In the genomic region with DNA sequence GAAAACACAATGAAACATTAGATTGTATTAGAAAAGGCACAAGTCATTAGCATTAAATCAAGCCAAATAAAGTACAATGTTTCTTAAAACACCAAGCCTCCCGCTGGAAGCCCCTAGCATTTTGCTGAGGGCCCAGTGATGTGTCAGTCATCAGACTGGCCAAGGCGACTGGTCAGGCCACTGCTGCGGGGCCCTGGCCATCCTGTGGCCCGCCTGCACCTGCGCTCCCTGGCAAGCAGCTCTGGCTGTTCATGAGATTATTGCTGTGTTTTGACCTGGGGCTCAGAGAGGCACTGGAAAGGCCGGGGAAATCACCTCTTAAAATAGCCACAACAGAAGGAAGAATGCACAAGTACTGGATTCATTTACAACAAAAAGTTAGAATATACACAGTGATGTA, we compare ENCODE assay signal across 17 cellular contexts. TPM values are rescaled to one million over a fixed set of nuclear protein-coding genes. Genes with fewer than 3 reads are reported as not detected.
DNase-seq lines count a peak whose midpoint lies in the region; ATAC-seq and TF ChIP-seq lines count a peak whose summit lies in the region.
"Had no signal": no experiment of that assay in that cellular context is flagged by ENCODE, and none has a peak within 500 bp of the region (broad histone marks: within the 10 kb centered on the region; RNA-seq: fewer than 3 reads in every experiment).

No MANE protein-coding gene starts in this region.

- intact Hi-C loops in CD8-positive, alpha-beta T cell (cut with DNase I, micrococcal nuclease), result no loop called here

- no peak overlapping the region for H2AFZ ChIP-seq in osteoblast (ENCODE audit: low read length)

- no peaks in the 10 kb centered on the region for H3K9me3 ChIP-seq in CD8-positive, alpha-beta T cell (ENCODE audit: low read length)
- H3K9me3 ChIP-seq in osteoblast (ENCODE audit: low read depth, low read length), result no peaks in the 10 kb centered on the region

- H3K4me2 ChIP-seq in osteoblast (ENCODE audit: insufficient read depth, low read length), result no peak overlapping the region

- no peaks in the 10 kb centered on the region for H3K79me2 ChIP-seq in osteoblast (ENCODE audit: insufficient read depth, low read length)

- H3K4me3 ChIP-seq in CD8-positive, alpha-beta T cell (ENCODE audit: low read depth, low read length), result no peak overlapping the region
- H3K4me3 ChIP-seq in osteoblast (ENCODE audit: insufficient read depth, low read length), result no peak overlapping the region

- H3K36me3 Mint-ChIP-seq in activated T-cell treated with anti-CD3 and anti-CD28 coated beads, Interleukin-2, amount 50 U/mL, for 24 hours (ENCODE audit: low read depth), result peaks cover 99% of the 10 kb centered on the region
- peaks cover 67% of the 10 kb centered on the region for H3K36me3 Mint-ChIP-seq in CD8-positive, alpha-beta T cell
- no peaks in the 10 kb centered on the region for H3K36me3 Mint-ChIP-seq in activated T-helper 17 cell treated with anti-CD3 and anti-CD28 coated beads, Interleukin-2, amount 50 U/mL, for 72 hours (ENCODE audit: low read depth)

- H3K27me3 ChIP-seq in CD8-positive, alpha-beta T cell (ENCODE audit: insufficient read depth, low read length), result no peaks in the 10 kb centered on the region
- H3K27me3 ChIP-seq in osteoblast (ENCODE audit: insufficient read depth, low read length), result no peaks in the 10 kb centered on the region

- no peak overlapping the region for H3K4me3 Mint-ChIP-seq in activated T-cell treated with anti-CD3 and anti-CD28 coated beads, Interleukin-2, amount 50 U/mL, for 24 hours
- no peak overlapping the region for H3K4me3 Mint-ChIP-seq in CD8-positive, alpha-beta T cell
- H3K4me3 Mint-ChIP-seq in activated T-helper 17 cell treated with anti-CD3 and anti-CD28 coated beads, Interleukin-2, amount 50 U/mL, for 72 hours, result no peak overlapping the region

- no peak for ATAC-seq in CD8-positive, alpha-beta T cell
- ATAC-seq in activated T-helper 17 cell treated with anti-CD3 and anti-CD28 coated beads, Interleukin-2, amount 50 U/mL, for 72 hours (replicated peaks), result no peak
- no peak for ATAC-seq in GM18873 (IDR thresholded peaks at IDR 0.05; ENCODE audit: low FRiP score, unreplicated experiment)
- ATAC-seq in HG03354 (IDR thresholded peaks at IDR 0.05; ENCODE audit: poor library complexity, severe bottlenecking, unreplicated experiment), result no peak
- ATAC-seq in GM21381 (IDR thresholded peaks at IDR 0.05; ENCODE audit: unreplicated experiment), result no peak
- ATAC-seq: HepG2 had no signal

- H3K9me3 Mint-ChIP-seq in activated T-cell treated with anti-CD3 and anti-CD28 coated beads, Interleukin-2, amount 50 U/mL, for 24 hours, result no peaks in the 10 kb centered on the region
- no peaks in the 10 kb centered on the region for H3K9me3 Mint-ChIP-seq in CD8-positive, alpha-beta T cell
- H3K9me3 Mint-ChIP-seq in activated T-helper 17 cell treated with anti-CD3 and anti-CD28 coated beads, Interleukin-2, amount 50 U/mL, for 72 hours, result no peaks in the 10 kb centered on the region

- H3K4me1 Mint-ChIP-seq in activated T-cell treated with anti-CD3 and anti-CD28 coated beads, Interleukin-2, amount 50 U/mL, for 24 hours (ENCODE audit: low read depth), result peaks cover 25% of the 10 kb centered on the region
- H3K4me1 Mint-ChIP-seq in CD8-positive, alpha-beta T cell (ENCODE audit: low read depth), result peaks cover 18% of the 10 kb centered on the region
- peaks cover 10% of the 10 kb centered on the region for H3K4me1 Mint-ChIP-seq in activated T-helper 17 cell treated with anti-CD3 and anti-CD28 coated beads, Interleukin-2, amount 50 U/mL, for 72 hours

- peaks cover 3% of the 10 kb centered on the region for H4K20me1 ChIP-seq in osteoblast (ENCODE audit: insufficient read depth, low read length)

- no peak overlapping the region for H3K27ac ChIP-seq in CD8-positive, alpha-beta T cell (ENCODE audit: low read depth, low read length)
- no peak overlapping the region for H3K27ac ChIP-seq in osteoblast (ENCODE audit: low read depth, low read length)

- H3K27me3 Mint-ChIP-seq in activated T-cell treated with anti-CD3 and anti-CD28 coated beads, Interleukin-2, amount 50 U/mL, for 24 hours, result no peaks in the 10 kb centered on the region
- H3K27me3 Mint-ChIP-seq in CD8-positive, alpha-beta T cell (ENCODE audit: low read depth), result no peaks in the 10 kb centered on the region
- H3K27me3 Mint-ChIP-seq in activated T-helper 17 cell treated with anti-CD3 and anti-CD28 coated beads, Interleukin-2, amount 50 U/mL, for 72 hours, result no peaks in the 10 kb centered on the region

- H3K4me1 ChIP-seq in CD8-positive, alpha-beta T cell (ENCODE audit: insufficient read depth, low read length), result peaks cover 18% of the 10 kb centered on the region
- peaks cover 6% of the 10 kb centered on the region for H3K4me1 ChIP-seq in osteoblast (ENCODE audit: insufficient read depth, low read length)

- CTCF ChIA-PET in CD8-positive, alpha-beta T cell (lab: Charles Lee), result no interaction called here

- POLR2A ChIA-PET in CD8-positive, alpha-beta T cell (lab: Charles Lee), result no interaction called here

- H3K36me3 ChIP-seq in CD8-positive, alpha-beta T cell (ENCODE audit: insufficient read depth, low read length), result peaks cover 20% of the 10 kb centered on the region
- peaks cover 26% of the 10 kb centered on the region for H3K36me3 ChIP-seq in osteoblast (ENCODE audit: insufficient read depth, low read length)

- peak overlapping the region; percentile 69 for H3K27ac Mint-ChIP-seq in activated T-cell treated with anti-CD3 and anti-CD28 coated beads, Interleukin-2, amount 50 U/mL, for 24 hours
- peak overlapping the region; percentile 5 for H3K27ac Mint-ChIP-seq in CD8-positive, alpha-beta T cell
- peak overlapping the region; percentile 75 for H3K27ac Mint-ChIP-seq in activated T-helper 17 cell treated with anti-CD3 and anti-CD28 coated beads, Interleukin-2, amount 50 U/mL, for 72 hours

- no peak for DNase-seq in activated T-cell treated with anti-CD3 and anti-CD28 coated beads, Interleukin-2, amount 50 U/mL, for 24 hours
- DNase-seq in activated T-cell treated with anti-CD3 and anti-CD28 coated beads, Interleukin-2, amount 50 U/mL, for 1 hour, result no peak
- DNase-seq in CD8-positive, alpha-beta T cell, result no peak
- DNase-seq in osteoblast (ENCODE audit: insufficient read length, low spot score, missing footprints), result peak; percentile 72
- DNase-seq: DMS 273 treated with DMSO at 0.1 percent for 48 hours, MM.1S, NCI-H1105 treated with DMSO at 0.1 percent for 48 hours, NCI-H1930, NCI-H2171 treated with DMSO at 0.1 percent for 48 hours, NCI-H510A, NCI-H82, Right ventricle myocardium superior had no signal

- TF ChIP-seq CTCF in CD8-positive, alpha-beta T cell (IDR thresholded peaks at IDR 0.05), result no peak
- TF ChIP-seq CTCF in osteoblast (IDR thresholded peaks at IDR 0.05; ENCODE audit: extremely low read depth, low read depth, low read length), result no peak

RNA-seq across cellular contexts. Expression of a gene that starts 24.2 kb away (rescaled TPM):
- 1 to 10 TPM; 4.0 to 4.3 TPM for total RNA-seq in CD8-positive, alpha-beta T cell
- total RNA-seq in activated T-helper 17 cell treated with anti-CD3 and anti-CD28 coated beads, Interleukin-2, amount 50 U/mL, for 72 hours, result 1 to 10 TPM; 2.1 to 2.3 TPM
- under 0.01 and 0.29 TPM in 2 replicates for total RNA-seq in osteoblast
- total RNA-seq: Right ventricle myocardium superior had no signal

Comparison
In these comparisons a context has a peak if more than half of its experiments do, and no peak if none do; other contexts are left out.
1. H3K27ac Mint-ChIP-seq: peak in every context shown above with its lines; median percentile 75 in activated T-helper 17 cell treated with anti-CD3 and anti-CD28 coated beads, Interleukin-2, amount 50 U/mL, for 72 hours; 69 in activated T-cell treated with anti-CD3 and anti-CD28 coated beads, Interleukin-2, amount 50 U/mL, for 24 hours; 5 in CD8-positive, alpha-beta T cell.